Comparison of ENCODE assay signal across 1 cellular context in the genomic region with DNA sequence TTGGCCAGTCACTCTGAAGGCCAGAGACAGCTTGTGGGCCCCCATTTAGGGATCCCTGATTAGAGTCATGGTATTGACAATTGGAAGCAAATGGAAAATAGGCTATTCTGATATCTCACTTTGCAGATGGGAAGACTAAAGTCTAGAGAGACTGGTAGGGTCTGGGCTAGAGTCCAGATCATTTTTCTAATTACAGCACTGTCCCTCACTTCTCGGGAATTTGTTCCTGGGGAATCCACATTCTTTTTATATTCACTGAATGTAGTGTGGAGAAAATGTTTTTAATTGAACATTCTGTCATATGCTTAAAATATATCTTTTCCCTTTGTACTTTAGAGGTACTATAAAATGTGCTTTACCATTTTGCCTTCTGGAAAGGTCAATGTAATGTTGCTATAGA.
TF ChIP-seq lines count a peak whose summit lies in the region.

No MANE protein-coding gene starts in this region.

TF ChIP-seq in GM12878, 131 proteins besides CTCF, POLR2A, EP300 and RAD21:
- TF ChIP-seq, protein P1, sequence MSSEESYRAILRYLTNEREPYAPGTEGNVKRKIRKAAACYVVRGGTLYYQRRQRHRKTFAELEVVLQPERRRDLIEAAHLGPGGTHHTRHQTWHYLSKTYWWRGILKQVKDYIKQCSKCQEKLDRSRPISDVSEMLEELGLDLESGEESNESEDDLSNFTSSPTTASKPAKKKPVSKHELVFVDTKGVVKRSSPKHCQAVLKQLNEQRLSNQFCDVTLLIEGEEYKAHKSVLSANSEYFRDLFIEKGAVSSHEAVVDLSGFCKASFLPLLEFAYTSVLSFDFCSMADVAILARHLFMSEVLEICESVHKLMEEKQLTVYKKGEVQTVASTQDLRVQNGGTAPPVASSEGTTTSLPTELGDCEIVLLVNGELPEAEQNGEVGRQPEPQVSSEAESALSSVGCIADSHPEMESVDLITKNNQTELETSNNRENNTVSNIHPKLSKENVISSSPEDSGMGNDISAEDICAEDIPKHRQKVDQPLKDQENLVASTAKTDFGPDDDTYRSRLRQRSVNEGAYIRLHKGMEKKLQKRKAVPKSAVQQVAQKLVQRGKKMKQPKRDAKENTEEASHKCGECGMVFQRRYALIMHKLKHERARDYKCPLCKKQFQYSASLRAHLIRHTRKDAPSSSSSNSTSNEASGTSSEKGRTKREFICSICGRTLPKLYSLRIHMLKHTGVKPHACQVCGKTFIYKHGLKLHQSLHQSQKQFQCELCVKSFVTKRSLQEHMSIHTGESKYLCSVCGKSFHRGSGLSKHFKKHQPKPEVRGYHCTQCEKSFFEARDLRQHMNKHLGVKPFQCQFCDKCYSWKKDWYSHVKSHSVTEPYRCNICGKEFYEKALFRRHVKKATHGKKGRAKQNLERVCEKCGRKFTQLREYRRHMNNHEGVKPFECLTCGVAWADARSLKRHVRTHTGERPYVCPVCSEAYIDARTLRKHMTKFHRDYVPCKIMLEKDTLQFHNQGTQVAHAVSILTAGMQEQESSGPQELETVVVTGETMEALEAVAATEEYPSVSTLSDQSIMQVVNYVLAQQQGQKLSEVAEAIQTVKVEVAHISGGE (CRISPR knock-in tag; IDR thresholded peaks at IDR 0.05) = no peak
- TF ChIP-seq RFX5 (IDR thresholded peaks at IDR 0.05; ENCODE audit: low read depth, low read length) (no peak), SP1 (IDR thresholded peaks at IDR 0.05; ENCODE audit: low read depth, low read length) (no peak), DPF2 (IDR thresholded peaks at IDR 0.05) (no peak), IRF4 (IDR thresholded peaks at IDR 0.05; ENCODE audit: low read depth, low read length) (no peak), STAT1 (conservative IDR thresholded peaks at IDR 0.05) (no peak), NFXL1 (IDR thresholded peaks at IDR 0.05; ENCODE audit: borderline replicate concordance) (no peak), EGR1 (IDR thresholded peaks at IDR 0.05; ENCODE audit: borderline replicate concordance in 1 of 2, low read depth in 2 of 2, low read length in 2 of 2) (no peak), NFIC (IDR thresholded peaks at IDR 0.05; ENCODE audit: low read depth, low read length) (no peak), NRF1 (conservative IDR thresholded peaks at IDR 0.05; ENCODE audit: low read depth, low read length) (no peak), RB1 (IDR thresholded peaks at IDR 0.05; ENCODE audit: borderline replicate concordance) (no peak), MYC (IDR thresholded peaks at IDR 0.05; ENCODE audit: insufficient read depth, insufficient read length, insufficient replicate concordance, low read length, severe bottlenecking) (no peak), CHD4 (IDR thresholded peaks at IDR 0.05) (no peak), BHLHE40 (IDR thresholded peaks at IDR 0.05; ENCODE audit: borderline replicate concordance in 1 of 2, low read depth in 2 of 2, low read length in 1 of 2) (no peak), SRF (IDR thresholded peaks at IDR 0.05; ENCODE audit: low read depth in 2 of 2, low read length in 2 of 2) (no peak), NR2C1 (IDR thresholded peaks at IDR 0.05) (no peak), CBX3 (IDR thresholded peaks at IDR 0.05; ENCODE audit: borderline replicate concordance, low read depth) (no peak), TARDBP (IDR thresholded peaks at IDR 0.05; ENCODE audit: borderline replicate concordance) (no peak)
- TF ChIP-seq, protein P2, sequence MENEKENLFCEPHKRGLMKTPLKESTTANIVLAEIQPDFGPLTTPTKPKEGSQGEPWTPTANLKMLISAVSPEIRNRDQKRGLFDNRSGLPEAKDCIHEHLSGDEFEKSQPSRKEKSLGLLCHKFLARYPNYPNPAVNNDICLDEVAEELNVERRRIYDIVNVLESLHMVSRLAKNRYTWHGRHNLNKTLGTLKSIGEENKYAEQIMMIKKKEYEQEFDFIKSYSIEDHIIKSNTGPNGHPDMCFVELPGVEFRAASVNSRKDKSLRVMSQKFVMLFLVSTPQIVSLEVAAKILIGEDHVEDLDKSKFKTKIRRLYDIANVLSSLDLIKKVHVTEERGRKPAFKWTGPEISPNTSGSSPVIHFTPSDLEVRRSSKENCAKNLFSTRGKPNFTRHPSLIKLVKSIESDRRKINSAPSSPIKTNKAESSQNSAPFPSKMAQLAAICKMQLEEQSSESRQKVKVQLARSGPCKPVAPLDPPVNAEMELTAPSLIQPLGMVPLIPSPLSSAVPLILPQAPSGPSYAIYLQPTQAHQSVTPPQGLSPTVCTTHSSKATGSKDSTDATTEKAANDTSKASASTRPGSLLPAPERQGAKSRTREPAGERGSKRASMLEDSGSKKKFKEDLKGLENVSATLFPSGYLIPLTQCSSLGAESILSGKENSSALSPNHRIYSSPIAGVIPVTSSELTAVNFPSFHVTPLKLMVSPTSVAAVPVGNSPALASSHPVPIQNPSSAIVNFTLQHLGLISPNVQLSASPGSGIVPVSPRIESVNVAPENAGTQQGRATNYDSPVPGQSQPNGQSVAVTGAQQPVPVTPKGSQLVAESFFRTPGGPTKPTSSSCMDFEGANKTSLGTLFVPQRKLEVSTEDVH (IDR thresholded peaks at IDR 0.05; ENCODE audit: low read depth, partially characterized antibody) = no peak
- TF ChIP-seq, protein P3, sequence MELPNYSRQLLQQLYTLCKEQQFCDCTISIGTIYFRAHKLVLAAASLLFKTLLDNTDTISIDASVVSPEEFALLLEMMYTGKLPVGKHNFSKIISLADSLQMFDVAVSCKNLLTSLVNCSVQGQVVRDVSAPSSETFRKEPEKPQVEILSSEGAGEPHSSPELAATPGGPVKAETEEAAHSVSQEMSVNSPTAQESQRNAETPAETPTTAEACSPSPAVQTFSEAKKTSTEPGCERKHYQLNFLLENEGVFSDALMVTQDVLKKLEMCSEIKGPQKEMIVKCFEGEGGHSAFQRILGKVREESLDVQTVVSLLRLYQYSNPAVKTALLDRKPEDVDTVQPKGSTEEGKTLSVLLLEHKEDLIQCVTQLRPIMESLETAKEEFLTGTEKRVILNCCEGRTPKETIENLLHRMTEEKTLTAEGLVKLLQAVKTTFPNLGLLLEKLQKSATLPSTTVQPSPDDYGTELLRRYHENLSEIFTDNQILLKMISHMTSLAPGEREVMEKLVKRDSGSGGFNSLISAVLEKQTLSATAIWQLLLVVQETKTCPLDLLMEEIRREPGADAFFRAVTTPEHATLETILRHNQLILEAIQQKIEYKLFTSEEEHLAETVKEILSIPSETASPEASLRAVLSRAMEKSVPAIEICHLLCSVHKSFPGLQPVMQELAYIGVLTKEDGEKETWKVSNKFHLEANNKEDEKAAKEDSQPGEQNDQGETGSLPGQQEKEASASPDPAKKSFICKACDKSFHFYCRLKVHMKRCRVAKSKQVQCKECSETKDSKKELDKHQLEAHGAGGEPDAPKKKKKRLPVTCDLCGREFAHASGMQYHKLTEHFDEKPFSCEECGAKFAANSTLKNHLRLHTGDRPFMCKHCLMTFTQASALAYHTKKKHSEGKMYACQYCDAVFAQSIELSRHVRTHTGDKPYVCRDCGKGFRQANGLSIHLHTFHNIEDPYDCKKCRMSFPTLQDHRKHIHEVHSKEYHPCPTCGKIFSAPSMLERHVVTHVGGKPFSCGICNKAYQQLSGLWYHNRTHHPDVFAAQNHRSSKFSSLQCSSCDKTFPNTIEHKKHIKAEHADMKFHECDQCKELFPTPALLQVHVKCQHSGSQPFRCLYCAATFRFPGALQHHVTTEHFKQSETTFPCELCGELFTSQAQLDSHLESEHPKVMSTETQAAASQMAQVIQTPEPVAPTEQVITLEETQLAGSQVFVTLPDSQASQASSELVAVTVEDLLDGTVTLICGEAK (IDR thresholded peaks at IDR 0.05; ENCODE audit: borderline replicate concordance) = no peak
TF ChIP-seq in GM12878: peak in this region for 0.
